21 cellular contexts compared by ENCODE assay signal in the genomic region with DNA sequence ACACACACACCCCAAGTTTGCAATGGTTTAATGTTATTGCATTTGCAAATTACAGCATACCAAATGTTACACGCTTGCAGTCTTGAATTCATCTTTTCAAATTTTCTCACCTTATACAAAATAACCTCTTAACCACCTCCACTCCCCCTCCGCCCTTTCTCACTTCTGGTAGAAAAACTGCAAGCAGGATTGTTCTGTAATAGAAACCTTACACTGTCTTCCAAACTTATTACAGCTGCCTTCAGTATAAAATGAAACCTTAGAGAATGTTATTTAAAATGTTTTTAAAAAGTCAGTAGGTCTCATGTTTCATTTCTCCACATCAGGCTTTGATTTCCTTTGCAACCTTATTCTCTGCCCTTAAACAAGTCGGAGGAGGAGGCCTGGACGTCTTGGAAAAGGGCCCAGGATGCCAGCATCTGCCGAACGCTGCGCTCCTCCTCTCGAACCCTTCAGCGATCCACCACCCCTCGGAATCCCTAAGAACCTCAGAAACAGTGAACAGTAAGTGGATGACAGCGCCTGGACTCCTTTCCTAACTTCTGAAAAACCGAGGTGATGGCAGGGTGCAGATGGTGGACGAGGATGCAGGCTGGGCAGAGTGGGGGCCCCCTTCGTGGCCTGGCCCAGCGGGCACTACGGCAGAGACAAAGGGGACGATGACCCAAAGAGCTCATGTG.
A peak's percentile ranks its signal among the peaks of the same experiment; 100 is the strongest.
DNase-seq lines count a peak whose midpoint lies in the region; ATAC-seq and TF ChIP-seq lines count a peak whose summit lies in the region.
"Had no signal": no experiment of that assay in that cellular context is flagged by ENCODE, and none has a peak within 500 bp of the region (broad histone marks: within the 10 kb centered on the region; RNA-seq: fewer than 3 reads in every experiment).

No MANE protein-coding gene starts in this region.

- intact Hi-C loops in lower lobe of right lung (cut with DNase I) (no loop called here), stomach (cut with DNase I; ENCODE audit: low total_unique reads) (no loop called here)

- no peak for TF ChIP-seq EP300 in stomach (IDR thresholded peaks at IDR 0.05)

- no peak for TF ChIP-seq CTCF in lower lobe of right lung (IDR thresholded peaks at IDR 0.05)
- no peak for TF ChIP-seq CTCF in stomach (IDR thresholded peaks at IDR 0.05)

- H3K4me3 ChIP-seq in lower lobe of right lung (no peak overlapping the region), stomach (no peak overlapping the region)
- H3K4me3 ChIP-seq: cardiac muscle cell, heart left ventricle, SJCRH30, tibial nerve had no signal

- no peak for ATAC-seq in lower lobe of right lung

- H3K27me3 ChIP-seq in lower lobe of right lung (ENCODE audit: low read depth) (no peaks in the 10 kb centered on the region), stomach (no peaks in the 10 kb centered on the region)
- H3K27me3 ChIP-seq: cardiac muscle cell, SJCRH30 had no signal

- no peaks in the 10 kb centered on the region for H3K36me3 ChIP-seq in lower lobe of right lung
- H3K36me3 ChIP-seq in stomach = no peaks in the 10 kb centered on the region
- H3K36me3 ChIP-seq: cardiac muscle cell, heart left ventricle, SJCRH30, tibial nerve had no signal

- H3K4me1 ChIP-seq in lower lobe of right lung (peaks cover 6% of the 10 kb centered on the region), stomach (peaks cover 18 to 44% (median 25%) of the 10 kb centered on the region in 4 donors)

- WGBS in stomach, 5 donors = 62 to 74% (median 67%) methylated on average over 17 of the region's 17 CpGs

- no peaks in the 10 kb centered on the region for H3K9me3 ChIP-seq in lower lobe of right lung
- H3K9me3 ChIP-seq in stomach = no peaks in the 10 kb centered on the region
- H3K9me3 ChIP-seq: heart left ventricle, tibial nerve had no signal

- DNase-seq in EH (ENCODE audit: low read depth) (peak; percentile 16), lower lobe of right lung (no peak), stomach (no peak), DMS53 (lab: John Stamatoyannopoulos, UW) (no peak), NCI-H748 treated with DMSO at 0.1 percent for 48 hours (lab: John Stamatoyannopoulos, UW) (no peak)
- DNase-seq in stimulated activated naive CD4-positive, alpha-beta T cell (lab: John Stamatoyannopoulos, UW) = no peak
- DNase-seq in stimulated activated CD4-positive, alpha-beta T cell treated with anti-CD3 and anti-CD28 coated beads, Interleukin-4, amount 100 ng/mL, for 1 hour = no peak
- DNase-seq: activated CD4-positive, alpha-beta T cell treated with anti-CD3 and anti-CD28 coated beads for 48 hours; activated naive CD4-positive, alpha-beta T cell treated with anti-CD3 and anti-CD28 coated beads, Interleukin-2, amount 10 ng/mL, durations not matched to agents 7 days and 5 days; COR-L47; GDM1; H7; heart left ventricle; MM.1S; NCI-H1930; NCI-H524; OCI-M1 had no signal

- no peak for TF ChIP-seq POLR2A in stomach (IDR thresholded peaks at IDR 0.05)

- H3K27ac ChIP-seq in cingulate gyrus (ENCODE audit: low read depth, low read length) (peak overlapping the region; percentile 98), lower lobe of right lung (peak overlapping the region; percentile 46), stomach (peak overlapping the region in 3 of 5 donors; percentile 49 to 66 (median 52))

Comparison
In these comparisons a context has a peak if more than half of its experiments do, and no peak if none do; other contexts are left out.
1. H3K27ac ChIP-seq: peak in every context shown above with its lines; median percentile 98 in cingulate gyrus; 52 in stomach; 46 in lower lobe of right lung.